In the genomic region with DNA sequence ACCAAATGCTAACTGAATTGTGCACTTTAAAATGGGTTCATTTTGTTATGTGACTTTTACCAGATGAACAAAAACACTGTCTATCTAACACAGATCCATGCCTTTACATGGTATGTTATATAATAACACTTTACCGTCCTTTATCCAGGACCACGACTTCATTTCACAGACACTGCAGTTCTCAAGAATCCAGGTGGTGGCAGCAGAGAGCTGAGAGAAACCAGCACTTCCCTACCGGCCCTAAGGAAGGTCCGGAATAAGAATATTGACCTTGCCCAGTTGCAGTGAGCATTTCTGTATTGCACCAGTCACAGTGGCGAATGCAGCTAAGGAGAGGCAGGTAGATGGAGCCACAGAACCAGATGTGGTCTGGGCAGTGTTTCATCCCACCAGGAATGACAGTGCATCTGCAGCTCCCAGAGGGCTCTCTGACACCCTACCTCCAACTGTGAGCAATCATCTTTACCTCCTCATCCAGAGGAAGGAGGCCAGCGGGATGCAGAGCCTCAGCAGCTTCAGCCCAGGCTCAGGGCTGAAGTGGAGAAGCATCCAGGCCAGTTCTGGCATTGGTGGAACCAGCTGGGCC, we compare ENCODE assay signal across 9 cellular contexts. TPM values are rescaled to one million over a fixed set of nuclear protein-coding genes. Genes with fewer than 3 reads are reported as not detected.
A peak's percentile ranks its signal among the peaks of the same experiment; 100 is the strongest.
DNase-seq lines count a peak whose midpoint lies in the region; ATAC-seq and TF ChIP-seq lines count a peak whose summit lies in the region.
"Had no signal": no experiment of that assay in that cellular context is flagged by ENCODE, and none has a peak within 500 bp of the region (broad histone marks: within the 10 kb centered on the region; RNA-seq: fewer than 3 reads in every experiment).

No MANE protein-coding gene starts in this region.

- no peak for TF ChIP-seq EP300 in esophagus muscularis mucosa (IDR thresholded peaks at IDR 0.05)

- H3K4me3 Mint-ChIP-seq in neural progenitor cell, result no peak overlapping the region

- peaks cover 9% of the 10 kb centered on the region for H3K4me1 Mint-ChIP-seq in neural progenitor cell

- H3K4me2 ChIP-seq in neural progenitor cell, result no peak overlapping the region

- no TSS peak for BruUV-seq in A673 (replicated peaks; lab: Mats Ljungman, UMichigan)

- no peak overlapping the region for H2AFZ ChIP-seq in neural progenitor cell (replicated peaks)

- H3K4me3 ChIP-seq in A673 (ENCODE audit: low read depth, low read length, poor library complexity, severe bottlenecking) (no peak overlapping the region), esophagus muscularis mucosa (no peak overlapping the region), neural progenitor cell (no peak overlapping the region)

- POLR2A ChIA-PET in A673 (lab: Charles Lee; ENCODE audit: low non-redundant PET), result no interaction called here

- no peaks in the 10 kb centered on the region for H3K36me3 ChIP-seq in A673 (ENCODE audit: insufficient read depth, low read length, poor library complexity, severe bottlenecking)
- no peaks in the 10 kb centered on the region for H3K36me3 ChIP-seq in esophagus muscularis mucosa
- H3K36me3 ChIP-seq in neural progenitor cell, result no peaks in the 10 kb centered on the region

- CTCF ChIA-PET in A673 (lab: Charles Lee), result interaction anchor here (0.6 to 2.0 kb wide), 7 partner anchors 10 to 963 kb away, joined by 3 to 27 read pairs (median 6); no protein-coding TSS in a partner anchor

- peaks cover 4% of the 10 kb centered on the region for H3K4me1 ChIP-seq in A673 (ENCODE audit: insufficient read depth, low read length, poor library complexity, severe bottlenecking)
- peaks cover 9 to 11% (median 11%) of the 10 kb centered on the region in 4 donors for H3K4me1 ChIP-seq in esophagus muscularis mucosa
- no peaks in the 10 kb centered on the region for H3K4me1 ChIP-seq in neural progenitor cell

- no peak overlapping the region for H3K27ac Mint-ChIP-seq in neural progenitor cell

- H3F3A ChIP-seq in neural progenitor cell (ENCODE audit: low read depth), result no peaks in the 10 kb centered on the region

- 8% methylated on average over 5 of the region's 6 CpGs for WGBS in esophagus muscularis mucosa

- H3K9me3 ChIP-seq in A673 (ENCODE audit: low read depth, low read length, poor library complexity, severe bottlenecking), result no peaks in the 10 kb centered on the region
- no peaks in the 10 kb centered on the region for H3K9me3 ChIP-seq in esophagus muscularis mucosa
- no peaks in the 10 kb centered on the region for H3K9me3 ChIP-seq in neural progenitor cell (ENCODE audit: low read depth)

- DNase-seq in A673 (ENCODE audit: low spot score), result peak; percentile 62
- peak; percentile 6 for DNase-seq in GM04503 (ENCODE audit: low read depth)
- DNase-seq in NCI-H2029 (lab: John Stamatoyannopoulos, UW), result peak; percentile 9
- peak; percentile 12 to 45 for DNase-seq in activated CD4-positive, alpha-beta T cell treated with anti-CD3 and anti-CD28 coated beads for 4 hours
- DNase-seq in esophagus muscularis mucosa (ENCODE audit: extremely low spot score), result no peak
- peak; percentile 62 for DNase-seq in neural progenitor cell (ENCODE audit: low spot score)

- H3K27me3 Mint-ChIP-seq in neural progenitor cell (ENCODE audit: insufficient read depth, low read depth), result peaks cover 7% of the 10 kb centered on the region

- no peaks in the 10 kb centered on the region for H3K36me3 Mint-ChIP-seq in neural progenitor cell

- intact Hi-C loops in A673 (cut with micrococcal nuclease; ENCODE audit: unreplicated experiment), result loop anchor here (2.0 kb wide), 3 partner anchors 96 to 256 kb away; no protein-coding TSS in a partner anchor
- intact Hi-C loops in esophagus muscularis mucosa (cut with DNase I), result loop anchor here (1.0 to 5.0 kb wide), 3 partner anchors 96 to 276 kb away; no protein-coding TSS in a partner anchor

- ATAC-seq in HG03354 (IDR thresholded peaks at IDR 0.05; ENCODE audit: poor library complexity, severe bottlenecking, unreplicated experiment) (no peak), HG03139 (IDR thresholded peaks at IDR 0.05; ENCODE audit: unreplicated experiment) (no peak)

- TF ChIP-seq CTCF in A673 (conservative IDR thresholded peaks at IDR 0.05; ENCODE audit: low read depth, low read length) (peak; percentile 90), esophagus muscularis mucosa (IDR thresholded peaks at IDR 0.05) (peak; percentile 85 to 92 (median 85)), neural progenitor cell (IDR thresholded peaks at IDR 0.05) (peak; percentile 90)

- H3K9me3 Mint-ChIP-seq in neural progenitor cell, result no peaks in the 10 kb centered on the region

- no peak overlapping the region for H3K27ac ChIP-seq in A673 (ENCODE audit: low read depth, low read length, poor library complexity, severe bottlenecking)
- no peak overlapping the region for H3K27ac ChIP-seq in esophagus muscularis mucosa (replicated peaks in 1 of 4)
- H3K27ac ChIP-seq in neural progenitor cell, result no peak overlapping the region
- H3K27ac ChIP-seq: epithelial cell of prostate had no signal

- H3K27me3 ChIP-seq in A673 (replicated peaks; ENCODE audit: insufficient read depth, low read depth, low read length, poor library complexity), result no peaks in the 10 kb centered on the region
- H3K27me3 ChIP-seq in esophagus muscularis mucosa, result no peaks in the 10 kb centered on the region
- peaks cover 4% of the 10 kb centered on the region for H3K27me3 ChIP-seq in neural progenitor cell

- H3K9ac ChIP-seq in neural progenitor cell, result no peak overlapping the region

- no peak for TF ChIP-seq POLR2A in esophagus muscularis mucosa (IDR thresholded peaks at IDR 0.05; ENCODE audit: low read depth)

- H3K79me2 ChIP-seq in neural progenitor cell (ENCODE audit: low read depth), result no peaks in the 10 kb centered on the region

- H4K20me1 ChIP-seq in neural progenitor cell (ENCODE audit: low read depth), result no peaks in the 10 kb centered on the region

RNA-seq across cellular contexts. Expression of a gene that starts 44.6 kb away (rescaled TPM):
- 48.6 and 51.0 TPM in 2 replicates for total RNA-seq in A673 (2021)
- total RNA-seq in esophagus muscularis mucosa, result 10 to 100 TPM; 15.0 to 34.2 (median 28.4) TPM
- total RNA-seq in neural progenitor cell (ENCODE audit: low replicate concordance), result 2.2 and 30.0 TPM in 2 replicates
